Comparison of ENCODE assay signal across 16 cellular contexts in the genomic region with DNA sequence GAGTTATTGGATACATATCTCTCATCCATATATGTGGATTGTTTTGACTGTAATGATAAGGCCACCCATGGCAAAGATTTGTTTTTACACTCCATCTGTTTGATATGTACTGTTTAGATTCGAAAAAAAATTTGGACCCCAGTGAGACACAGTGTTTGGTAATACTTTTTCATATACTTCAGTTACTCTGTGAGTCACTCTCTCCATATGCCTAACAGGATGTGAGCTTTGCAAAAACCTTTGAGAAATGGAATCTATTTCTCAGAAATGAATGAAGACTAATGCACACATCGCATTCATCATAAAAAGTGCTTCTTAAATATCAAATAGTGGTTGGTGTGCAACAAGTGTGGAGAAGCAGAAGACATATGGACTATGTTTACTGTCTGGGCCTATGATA.
A peak's percentile ranks its signal among the peaks of the same experiment; 100 is the strongest.
DNase-seq lines count a peak whose midpoint lies in the region; FAIRE-seq and TF ChIP-seq lines count a peak whose summit lies in the region.
"Had no signal": no experiment of that assay in that cellular context is flagged by ENCODE, and none has a peak within 500 bp of the region (broad histone marks: within the 10 kb centered on the region; RNA-seq: fewer than 3 reads in every experiment).

No MANE protein-coding gene starts in this region.

- H3K27ac ChIP-seq in astrocyte (ENCODE audit: low read depth, low read length): no peak overlapping the region
- no peak overlapping the region for H3K27ac ChIP-seq in mesendoderm (ENCODE audit: low read depth, low read length)
- H3K27ac ChIP-seq: HL-60, KMS-11, sigmoid colon had no signal

- H3K27me3 Mint-ChIP-seq in HFFc6 (ENCODE audit: insufficient read depth) (no peaks in the 10 kb centered on the region), astrocyte (ENCODE audit: low read depth, unreplicated experiment) (no peaks in the 10 kb centered on the region), CD14-positive monocyte (ENCODE audit: low read depth in 3 of 3) (peaks cover 0 to 2% (median 0%) of the 10 kb centered on the region in 3 donors)
- H3K27me3 Mint-ChIP-seq: brain had no signal

- H2BK15ac ChIP-seq in mesendoderm (replicated peaks; ENCODE audit: low read depth): no peak overlapping the region

- H4K20me1 ChIP-seq in astrocyte (ENCODE audit: insufficient read depth, low read length): no peaks in the 10 kb centered on the region

- no peak overlapping the region for H3K23ac ChIP-seq in mesendoderm (ENCODE audit: low read length)

- no peaks in the 10 kb centered on the region for H3K27me3 ChIP-seq in astrocyte (ENCODE audit: insufficient read depth, low read length)
- H3K27me3 ChIP-seq in mesendoderm (ENCODE audit: insufficient read depth, low read length, poor library complexity): no peaks in the 10 kb centered on the region
- H3K27me3 ChIP-seq: sigmoid colon had no signal

- no peak overlapping the region for H4K5ac ChIP-seq in mesendoderm (ENCODE audit: low read length)

- H3K36me3 ChIP-seq in astrocyte (ENCODE audit: insufficient read depth, low read length) (no peaks in the 10 kb centered on the region), mesendoderm (ENCODE audit: control insufficient read depth, insufficient read depth, low read length) (no peaks in the 10 kb centered on the region)
- H3K36me3 ChIP-seq: sigmoid colon had no signal

- H2BK5ac ChIP-seq in mesendoderm (ENCODE audit: low read length): no peak overlapping the region

- peaks cover 5% of the 10 kb centered on the region for H3K9me3 ChIP-seq in astrocyte (ENCODE audit: insufficient read depth, low read depth, low read length)
- H3K9me3 ChIP-seq: sigmoid colon had no signal

- H3K9ac ChIP-seq in astrocyte (ENCODE audit: low read length): no peak overlapping the region
- H3K9ac ChIP-seq in mesendoderm (ENCODE audit: low read length): no peak overlapping the region
- H3K9ac ChIP-seq: KMS-11 had no signal

- H2BK120ac ChIP-seq in mesendoderm (ENCODE audit: low read depth, low read length): no peak overlapping the region

- H3K4me3 ChIP-seq in AG10803 (ENCODE audit: low read length) (no peak overlapping the region), astrocyte (ENCODE audit: insufficient read depth, low read depth, low read length) (no peak overlapping the region), foreskin fibroblast (ENCODE audit: low read depth in 1 of 2, low read length in 2 of 2) (no peak overlapping the region), mesendoderm (ENCODE audit: low read length) (no peak overlapping the region)
- H3K4me3 ChIP-seq: sigmoid colon had no signal

- H3K4me1 ChIP-seq in astrocyte (ENCODE audit: insufficient read depth, low read length) (no peaks in the 10 kb centered on the region), mesendoderm (ENCODE audit: control insufficient read depth, low read depth, low read length) (no peaks in the 10 kb centered on the region)
- H3K4me1 ChIP-seq: sigmoid colon had no signal

- no peak overlapping the region for H2AFZ ChIP-seq in astrocyte (ENCODE audit: low read depth, low read length)

- H3K27ac Mint-ChIP-seq in HFFc6: peak overlapping the region; percentile 80
- H3K27ac Mint-ChIP-seq in astrocyte (ENCODE audit: unreplicated experiment): no peak overlapping the region
- no peak overlapping the region for H3K27ac Mint-ChIP-seq in CD14-positive monocyte
- H3K27ac Mint-ChIP-seq: brain had no signal

- H3K4me3 Mint-ChIP-seq in HFFc6 (peak overlapping the region; percentile 41), astrocyte (ENCODE audit: unreplicated experiment) (no peak overlapping the region), CD14-positive monocyte (no peak overlapping the region)
- H3K4me3 Mint-ChIP-seq: brain had no signal

- no peak overlapping the region for H3K56ac ChIP-seq in mesendoderm (ENCODE audit: low read length)

- intact Hi-C loops in CD14-positive monocyte (cut with micrococcal nuclease): no loop called here

- H3K9me3 Mint-ChIP-seq in HFFc6 (no peaks in the 10 kb centered on the region), astrocyte (ENCODE audit: unreplicated experiment) (no peaks in the 10 kb centered on the region), CD14-positive monocyte (peaks cover 0 to 9% (median 2%) of the 10 kb centered on the region in 7 donors)
- H3K9me3 Mint-ChIP-seq: brain had no signal

- no peaks in the 10 kb centered on the region; the same call in 1 of the 2 replicates for H3K36me3 Mint-ChIP-seq in HFFc6 (ENCODE audit: low read depth)
- no peaks in the 10 kb centered on the region for H3K36me3 Mint-ChIP-seq in astrocyte (ENCODE audit: low read depth, unreplicated experiment)
- H3K36me3 Mint-ChIP-seq in CD14-positive monocyte: no peaks in the 10 kb centered on the region
- H3K36me3 Mint-ChIP-seq: brain had no signal

- DNase-seq in AG10803 (ENCODE audit: low read depth) (peak; percentile 60), HFFc6 (peak; percentile 48), astrocyte (ENCODE audit: low read depth) (peak; percentile 22), foreskin fibroblast (peak; percentile 69 to 85), mesendoderm (no peak), CD14-positive monocyte (ENCODE audit: low spot score) (no peak)
- no peak for DNase-seq in activated effector memory CD4-positive, alpha-beta T cell treated with Interleukin-2 at 50 U/mL for 16 hours
- DNase-seq: activated CD4-positive, alpha-beta T cell treated with anti-CD3 and anti-CD28 coated beads for 1 hour; activated CD8-positive, alpha-beta memory T cell treated with anti-CD3 and anti-CD28 coated beads, Interleukin-2, amount 50 U/mL, for 4 hours; activated naive CD4-positive, alpha-beta T cell; NCI-H1417; sigmoid colon; stimulated activated CD4-positive, alpha-beta T cell treated with anti-CD3 and anti-CD28 coated beads, Interleukin-4, amount 100 ng/mL, for 1 hour had no signal

- no peak overlapping the region for H3K4ac ChIP-seq in mesendoderm (ENCODE audit: low read depth, low read length)

- WGBS in mesendoderm (ENCODE audit: extremely low coverage, insufficient coverage, low lambda C conversion rate): no CpG with 5 or more reads among the region's 2 CpGs

- no peak for TF ChIP-seq CTCF in AG10803 (conservative IDR thresholded peaks at IDR 0.05; ENCODE audit: low read length)
- no peak for TF ChIP-seq CTCF in HFFc6 (IDR thresholded peaks at IDR 0.05)
- no peak for TF ChIP-seq CTCF in astrocyte (IDR thresholded peaks at IDR 0.05; ENCODE audit: insufficient read depth, low read depth, low read length)
- no peak for TF ChIP-seq CTCF in foreskin fibroblast (IDR thresholded peaks at IDR 0.05; ENCODE audit: low read depth, low read length)
- TF ChIP-seq CTCF in CD14-positive monocyte (IDR thresholded peaks at IDR 0.05): no peak

- H3K4me2 ChIP-seq in astrocyte (ENCODE audit: low read length): peak overlapping the region; percentile 11
- H3K4me2 ChIP-seq in mesendoderm (ENCODE audit: low read length): no peak overlapping the region
- H3K4me2 ChIP-seq: KMS-11 had no signal

- H4K8ac ChIP-seq in mesendoderm (ENCODE audit: low read depth, low read length): no peak overlapping the region

- no peaks in the 10 kb centered on the region for H3K79me2 ChIP-seq in astrocyte (ENCODE audit: insufficient read depth, low read length)
- no peaks in the 10 kb centered on the region for H3K79me2 ChIP-seq in mesendoderm (ENCODE audit: control insufficient read depth, insufficient read depth, low read length)

- H3K18ac ChIP-seq in mesendoderm (ENCODE audit: low read length): no peak overlapping the region

- FAIRE-seq in astrocyte (lab: Jason Lieb, UNC): no peak

- no peak overlapping the region for H2AK5ac ChIP-seq in mesendoderm (ENCODE audit: low read length)

- H3K4me1 Mint-ChIP-seq in HFFc6 (ENCODE audit: low read depth): peaks cover 43% of the 10 kb centered on the region
- peaks cover 4% of the 10 kb centered on the region for H3K4me1 Mint-ChIP-seq in astrocyte (ENCODE audit: low read depth, unreplicated experiment)
- H3K4me1 Mint-ChIP-seq in CD14-positive monocyte: no peaks in the 10 kb centered on the region
- H3K4me1 Mint-ChIP-seq: brain had no signal

- H3K79me1 ChIP-seq in mesendoderm (ENCODE audit: low read length): no peaks in the 10 kb centered on the region

Comparison
In these comparisons a context has a peak if more than half of its experiments do, and no peak if none do; other contexts are left out.
1. DNase-seq: peak in AG10803 (single experiment), HFFc6 (single experiment), astrocyte (single experiment) and foreskin fibroblast (2 of 2); none in mesendoderm (single experiment), CD14-positive monocyte (single experiment) and activated effector memory CD4-positive, alpha-beta T cell treated with Interleukin-2 at 50 U/mL for 16 hours (single experiment).